Comparison of ENCODE assay signal across 16 cellular contexts in genomic region chr9:83403864-83404263, GRCh38.
DNase-seq lines count a peak whose midpoint lies in the region; ATAC-seq, FAIRE-seq and TF ChIP-seq lines count a peak whose summit lies in the region.
"Had no signal": no experiment of that assay in that cellular context is flagged by ENCODE, and none has a peak within 500 bp of the region (broad histone marks: within the 10 kb centered on the region; RNA-seq: fewer than 3 reads in every experiment).

No MANE protein-coding gene starts in this region.

- H3K36me3 ChIP-seq in cardiac muscle cell (no peaks in the 10 kb centered on the region), small intestine (ENCODE audit: control insufficient read depth in 2 of 2, insufficient read depth in 2 of 2, low read length in 2 of 2) (no peaks in the 10 kb centered on the region)
- H3K36me3 ChIP-seq: left lung, WERI-Rb-1 had no signal

- no peaks in the 10 kb centered on the region for H3K9me3 ChIP-seq in cardiac muscle cell (ENCODE audit: low read depth)
- no peaks in the 10 kb centered on the region for H3K9me3 ChIP-seq in small intestine (ENCODE audit: control insufficient read depth, low read depth)
- H3K9me3 ChIP-seq: left lung had no signal

- WGBS in small intestine, 3 donors: 54 to 82% (median 73%) methylated on average over 6 of the region's 6 CpGs

- no peak for FAIRE-seq in small intestine (lab: Jason Lieb, UNC)
- FAIRE-seq: A204.1, D721Med had no signal

- ATAC-seq in Right ventricle myocardium inferior (no peak), GM19467 (IDR thresholded peaks at IDR 0.05; ENCODE audit: unreplicated experiment) (no peak), HG03025 (IDR thresholded peaks at IDR 0.05; ENCODE audit: low FRiP score, unreplicated experiment) (no peak)
- ATAC-seq: left lung; natural killer cell treated with Interleukin-12 subunit alpha and Interleukin-12 subunit beta and Interleukin-15 and Interleukin-18, amount 100 ng/mL, for 72 hours; stimulated activated naive CD8-positive, alpha-beta T cell treated with anti-CD3 and anti-CD28 coated beads, Interleukin-15, Interleukin-2, amounts not matched to agents 100 U/mL and 50 U/mL, for 24 hours had no signal

- intact Hi-C loops in Right ventricle myocardium inferior (cut with DNase I): loop anchor here (10.0 kb wide), 1 partner anchor 61 kb away; no protein-coding TSS in a partner anchor

- no peaks in the 10 kb centered on the region for H3K36me3 Mint-ChIP-seq in type B pancreatic cell
- H3K36me3 Mint-ChIP-seq: natural killer cell treated with Interleukin-12 subunit alpha and Interleukin-12 subunit beta and Interleukin-15 and Interleukin-18, amount 100 ng/mL, for 72 hours had no signal

- H3K27me3 Mint-ChIP-seq in type B pancreatic cell: peaks cover 3% of the 10 kb centered on the region

- peak overlapping the region; percentile 5 for H3K4me3 Mint-ChIP-seq in type B pancreatic cell
- H3K4me3 Mint-ChIP-seq: central memory CD8-positive, alpha-beta T cell; natural killer cell treated with Interleukin-12 subunit alpha and Interleukin-12 subunit beta and Interleukin-15 and Interleukin-18, amount 100 ng/mL, for 72 hours had no signal

- H3K9me3 Mint-ChIP-seq in type B pancreatic cell: peaks cover 5% of the 10 kb centered on the region

- TF ChIP-seq CTCF in cardiac muscle cell (IDR thresholded peaks at IDR 0.05; ENCODE audit: low read depth, low read length) (no peak), type B pancreatic cell (conservative IDR thresholded peaks at IDR 0.05) (no peak)

- peak; percentile 10 to 50 for DNase-seq in cardiac muscle cell (ENCODE audit: low read depth in 1 of 2, low spot score in 1 of 2)
- no peak for DNase-seq in Right ventricle myocardium inferior (ENCODE audit: missing footprints)
- DNase-seq in astrocyte of the hippocampus (ENCODE audit: low read depth, low spot score): peak; percentile 80
- DNase-seq in islet precursor cell: peak; percentile 79
- DNase-seq in type B pancreatic cell (ENCODE audit: extremely low spot score, unreplicated experiment): no peak
- DNase-seq in small intestine: no peak
- DNase-seq: activated naive CD4-positive, alpha-beta T cell; left lung; stimulated activated naive CD8-positive, alpha-beta T cell treated with anti-CD3 and anti-CD28 coated beads, Interleukin-15, Interleukin-2, amounts not matched to agents 100 U/mL and 50 U/mL, for 24 hours; WERI-Rb-1 had no signal

- no peak overlapping the region for H3K4me3 ChIP-seq in cardiac muscle cell
- no peak overlapping the region for H3K4me3 ChIP-seq in small intestine (ENCODE audit: low read depth in 1 of 2, low read length in 2 of 2)
- H3K4me3 ChIP-seq: left lung had no signal

- peak overlapping the region; percentile 35 for H3K27ac Mint-ChIP-seq in type B pancreatic cell
- H3K27ac Mint-ChIP-seq: natural killer cell treated with Interleukin-12 subunit alpha and Interleukin-12 subunit beta and Interleukin-15 and Interleukin-18, amount 100 ng/mL, for 72 hours had no signal

- H3K27ac ChIP-seq in cardiac muscle cell (no peak overlapping the region), small intestine (ENCODE audit: low read depth in 1 of 2, low read length in 1 of 2) (peak overlapping the region in 1 of 2 donors; percentile 13)
- H3K27ac ChIP-seq: left lung, WERI-Rb-1 had no signal

- H3K27me3 ChIP-seq in cardiac muscle cell (no peaks in the 10 kb centered on the region), small intestine (ENCODE audit: control insufficient read depth in 2 of 2, insufficient read depth in 2 of 2, low read length in 2 of 2) (no peaks in the 10 kb centered on the region)
- H3K27me3 ChIP-seq: left lung had no signal

- H3K4me1 ChIP-seq in cardiac muscle cell (ENCODE audit: low read depth) (no peaks in the 10 kb centered on the region), small intestine (ENCODE audit: control insufficient read depth in 2 of 2, insufficient read depth in 1 of 2, low read depth in 1 of 2, low read length in 1 of 2) (no peaks in the 10 kb centered on the region)

- peaks cover 9% of the 10 kb centered on the region for H3K4me1 Mint-ChIP-seq in type B pancreatic cell (ENCODE audit: unreplicated experiment)
- H3K4me1 Mint-ChIP-seq: central memory CD8-positive, alpha-beta T cell had no signal

Comparison
In these comparisons a context has a peak if more than half of its experiments do, and no peak if none do; other contexts are left out.
1. DNase-seq: peak in cardiac muscle cell (2 of 2), astrocyte of the hippocampus (single experiment) and islet precursor cell (single experiment); none in Right ventricle myocardium inferior (single experiment), type B pancreatic cell (single experiment) and small intestine (single experiment).